Comparison of ENCODE assay signal across 8 cellular contexts in genomic region chr9:121121582-121122087, GRCh38. TPM values are rescaled to one million over a fixed set of nuclear protein-coding genes. Genes with fewer than 3 reads are reported as not detected.
A peak's percentile ranks its signal among the peaks of the same experiment; 100 is the strongest.
DNase-seq lines count a peak whose midpoint lies in the region; ATAC-seq and TF ChIP-seq lines count a peak whose summit lies in the region.

No MANE protein-coding gene starts in this region.

- peaks cover 3% of the 10 kb centered on the region for H3K36me3 Mint-ChIP-seq in chondrocyte (ENCODE audit: low read depth)

- H3K27me3 Mint-ChIP-seq in chondrocyte (ENCODE audit: low read depth) = no peaks in the 10 kb centered on the region

- peak; percentile 64 for TF ChIP-seq CTCF in chondrocyte (IDR thresholded peaks at IDR 0.05)
- TF ChIP-seq CTCF in kidney epithelial cell (IDR thresholded peaks at IDR 0.05; ENCODE audit: insufficient read depth, low read length, poor library complexity, severe bottlenecking) = peak; percentile 31

- H3K4me3 Mint-ChIP-seq in chondrocyte (ENCODE audit: unreplicated experiment) = peak overlapping the region; percentile 72

- ATAC-seq in GM18511 (IDR thresholded peaks at IDR 0.05; ENCODE audit: unreplicated experiment) (peak; percentile 98), HG03025 (IDR thresholded peaks at IDR 0.05; ENCODE audit: low FRiP score, unreplicated experiment) (peak; percentile 97)

- DNase-seq in 8988T (peak; percentile 15), NCI-H2227 (lab: John Stamatoyannopoulos, UW; ENCODE audit: unreplicated experiment) (peak; percentile 90), chondrocyte (ENCODE audit: low spot score) (peak; percentile 97), kidney epithelial cell (ENCODE audit: low read depth) (peak; percentile 91)
- DNase-seq in activated CD4-positive, CD25-positive, alpha-beta regulatory T cell treated with anti-CD3 and anti-CD28 coated beads, Interleukin-2, amount 50 U/mL, for 72 hours = peak; percentile 93
- peak; percentile 93 to 95 for DNase-seq in stimulated activated CD4-positive, alpha-beta T cell treated with anti-CD3 and anti-CD28 coated beads, Interleukin-15, amount 100 ng/mL, for 48 hours (ENCODE audit: low read depth in 2 of 2)

- peak overlapping the region; percentile 76 for H3K27ac Mint-ChIP-seq in chondrocyte (ENCODE audit: unreplicated experiment)

- H3K9me3 Mint-ChIP-seq in chondrocyte (ENCODE audit: low read depth) = no peaks in the 10 kb centered on the region

- no peaks in the 10 kb centered on the region for H3K36me3 ChIP-seq in kidney epithelial cell (ENCODE audit: control insufficient read depth, insufficient read depth, low read length)

- H3K4me3 ChIP-seq in kidney epithelial cell (ENCODE audit: low read depth, low read length) = peak overlapping the region; percentile 51

- H3K27me3 ChIP-seq in kidney epithelial cell (ENCODE audit: control insufficient read depth, insufficient read depth, low read length) = no peaks in the 10 kb centered on the region

- H3K4me1 Mint-ChIP-seq in chondrocyte (ENCODE audit: low read depth) = peaks cover 23% of the 10 kb centered on the region

RNA-seq across cellular contexts. Expression of gene CNTRL, which starts 46.9 kb away (rescaled TPM):
- 4.9 to 9.4 TPM (median 4.9 TPM) in 3 replicates for total RNA-seq in chondrocyte
- 6.7 TPM in 2 replicates for total RNA-seq in kidney epithelial cell

Comparison
In these comparisons a context has a peak if more than half of its experiments do, and no peak if none do; other contexts are left out.
1. Peak in every context shown above with its lines: DNase-seq, ATAC-seq and H3K4me3 ChIP-seq.
2. DNase-seq: peak in every context shown above with its lines; median percentile 97 in chondrocyte; 94 in stimulated activated CD4-positive, alpha-beta T cell treated with anti-CD3 and anti-CD28 coated beads, Interleukin-15, amount 100 ng/mL, for 48 hours; 93 in activated CD4-positive, CD25-positive, alpha-beta regulatory T cell treated with anti-CD3 and anti-CD28 coated beads, Interleukin-2, amount 50 U/mL, for 72 hours; 91 in kidney epithelial cell; 90 in NCI-H2227; 15 in 8988T.